8 cellular contexts compared by ENCODE assay signal in genomic region chr3:101685050-101685400, GRCh38. TPM values are rescaled to one million over a fixed set of nuclear protein-coding genes. Genes with fewer than 3 reads are reported as not detected.
DNase-seq lines count a peak whose midpoint lies in the region; ATAC-seq, FAIRE-seq and TF ChIP-seq lines count a peak whose summit lies in the region.

No MANE protein-coding gene starts in this region.

- CTCF ChIA-PET in HepG2 (lab: Yijun Ruan, JAX; ENCODE audit: low intra/inter-chr PET ratio, low total read pairs) = no interaction called here

- H3K27ac Mint-ChIP-seq in activated T-cell treated with anti-CD3 and anti-CD28 coated beads, Interleukin-2, amount 50 U/mL, for 24 hours = peak overlapping the region; percentile 100

- H3K4me3 ChIP-seq in ascending aorta (peak overlapping the region; percentile 72 to 75), HepG2 (replicated peaks in 1 of 3; ENCODE audit: insufficient read depth in 1 of 3, low read depth in 2 of 3, low read length in 3 of 3) (peak overlapping the region; percentile 79 to 91 (median 91)), thyroid gland (replicated peaks in 1 of 3) (peak overlapping the region in 1 of 3 donors; percentile 42)

- peak overlapping the region; percentile 88 for H3K4me2 ChIP-seq in HepG2 (ENCODE audit: low read depth, low read length)

- TF ChIP-seq CTCF in ascending aorta (IDR thresholded peaks at IDR 0.05) = no peak
- no peak for TF ChIP-seq CTCF in HepG2 (CRISPR knock-in tag; IDR thresholded peaks at IDR 0.05)
- no peak for TF ChIP-seq CTCF in thyroid gland (IDR thresholded peaks at IDR 0.05)

- H3K9me3 Mint-ChIP-seq in activated T-cell treated with anti-CD3 and anti-CD28 coated beads, Interleukin-2, amount 50 U/mL, for 24 hours = no peaks in the 10 kb centered on the region

- intact Hi-C loops in ascending aorta (cut with DNase I) (no loop called here), HepG2 (cut with micrococcal nuclease; ENCODE audit: unreplicated experiment) (loop anchor here (2.0 to 5.0 kb wide), 2 partner anchors 92 to 112 kb away; partner anchors contain the start of gene NXPE3), thyroid gland (cut with DNase I) (no loop called here)

- peaks cover 33% of the 10 kb centered on the region for H3K79me2 ChIP-seq in HepG2 (ENCODE audit: insufficient read depth, low read length)

- H3K27ac ChIP-seq in ascending aorta (peak overlapping the region; percentile 90 to 94), HepG2 (ENCODE audit: extremely low read length, insufficient read depth, low read length) (peak overlapping the region; percentile 85), thyroid gland (peak overlapping the region in 2 of 3 donors; percentile 90 to 95)

- in situ Hi-C loops in HepG2 (cut with HindIII; ENCODE audit: extremely low pct_ligation_motif_present, low pct_unique_long_range_greater_than_20kb) = no loop called here

- no peak for TF ChIP-seq RAD21 in HepG2 (CRISPR knock-in tag; IDR thresholded peaks at IDR 0.05)

- H3K4me1 Mint-ChIP-seq in activated T-cell treated with anti-CD3 and anti-CD28 coated beads, Interleukin-2, amount 50 U/mL, for 24 hours (ENCODE audit: low read depth) = peaks cover 45% of the 10 kb centered on the region

- no peak for FAIRE-seq in HepG2 (lab: Jason Lieb, UNC)

- no peak overlapping the region for H2AFZ ChIP-seq in HepG2 (ENCODE audit: low read length)

- no peak for ATAC-seq in HepG2
- no peak for ATAC-seq in GM21576 (IDR thresholded peaks at IDR 0.05; ENCODE audit: unreplicated experiment)

- H3K27me3 Mint-ChIP-seq in activated T-cell treated with anti-CD3 and anti-CD28 coated beads, Interleukin-2, amount 50 U/mL, for 24 hours = no peaks in the 10 kb centered on the region

- no peak for DNase-seq in activated T-cell treated with anti-CD3 and anti-CD28 coated beads, Interleukin-2, amount 50 U/mL, for 24 hours
- no peak for DNase-seq in activated T-cell treated with anti-CD3 and anti-CD28 coated beads, Interleukin-2, amount 50 U/mL, for 1 hour
- no peak for DNase-seq in ascending aorta (ENCODE audit: low spot score in 2 of 2)
- DNase-seq in HepG2 (ENCODE audit: low spot score) = no peak
- DNase-seq in thyroid gland = no peak
- DNase-seq in epidermal melanocyte (ENCODE audit: insufficient read length, low spot score) = no peak
- no peak for DNase-seq in OCI-M1 (lab: John Stamatoyannopoulos, UW)

- H3K4me1 ChIP-seq in ascending aorta (peaks cover 12 to 21% of the 10 kb centered on the region in 2 donors), HepG2 (ENCODE audit: insufficient read depth, low read length) (peaks cover 50% of the 10 kb centered on the region), thyroid gland (peaks cover 19 to 21% of the 10 kb centered on the region in 2 donors)

- TF ChIP-seq POLR2A in HepG2 (IDR thresholded peaks at IDR 0.05; ENCODE audit: insufficient read depth in 1 of 2, low read depth in 2 of 2, low read length in 2 of 2) = no peak
- TF ChIP-seq POLR2A in thyroid gland (IDR thresholded peaks at IDR 0.05) = no peak

- peak overlapping the region; percentile 99 for H3K4me3 Mint-ChIP-seq in activated T-cell treated with anti-CD3 and anti-CD28 coated beads, Interleukin-2, amount 50 U/mL, for 24 hours

- H3K36me3 Mint-ChIP-seq in activated T-cell treated with anti-CD3 and anti-CD28 coated beads, Interleukin-2, amount 50 U/mL, for 24 hours (ENCODE audit: low read depth) = peaks cover 68% of the 10 kb centered on the region

- H3K27me3 ChIP-seq in ascending aorta = no peaks in the 10 kb centered on the region
- peaks cover 0 to 4% of the 10 kb centered on the region in 2 experiments; a peak in 1 of 5 replicates for H3K27me3 ChIP-seq in HepG2 (ENCODE audit: control insufficient read depth in 1 of 2, insufficient read depth in 2 of 2, low read length in 2 of 2)
- H3K27me3 ChIP-seq in thyroid gland = no peaks in the 10 kb centered on the region

- H3K9me3 ChIP-seq in ascending aorta = no peaks in the 10 kb centered on the region
- no peaks in the 10 kb centered on the region for H3K9me3 ChIP-seq in HepG2 (ENCODE audit: low read length)
- no peaks in the 10 kb centered on the region for H3K9me3 ChIP-seq in thyroid gland

- BruUV-seq in HepG2 (replicated peaks; lab: Mats Ljungman, UMichigan) = no TSS peak

- TF ChIP-seq EP300 in HepG2 (IDR thresholded peaks at IDR 0.05; ENCODE audit: low read depth in 2 of 2, low read length in 2 of 2) (no peak), HepG2 (CRISPR knock-in tag; IDR thresholded peaks at IDR 0.05; ENCODE audit: borderline replicate concordance) (no peak)

- H3K36me3 ChIP-seq in ascending aorta (peaks cover 36 to 56% of the 10 kb centered on the region in 2 donors), HepG2 (replicated peaks in 1 of 2; ENCODE audit: control insufficient read depth in 1 of 2, insufficient read depth in 2 of 2, low read length in 2 of 2) (peaks cover 9 to 35% of the 10 kb centered on the region in 2 experiments), thyroid gland (peaks cover 35 to 43% of the 10 kb centered on the region in 2 donors)

- POLR2A ChIA-PET in HepG2 (lab: Yijun Ruan, JAX) = interaction anchor here (0.8 to 4.3 kb wide), 6 partner anchors 8 to 136 kb away, joined by 3 to 106 read pairs (median 4); partner anchors contain the start of genes PCNP and ZBTB11

- peak overlapping the region; percentile 99 for H3K9ac ChIP-seq in HepG2 (ENCODE audit: insufficient read depth, low read depth, low read length)

- H4K20me1 ChIP-seq in HepG2 (ENCODE audit: insufficient read depth, low read length) = peaks cover 43% of the 10 kb centered on the region

RNA-seq across cellular contexts. Expression of gene RPL24, which starts 1.5 kb away (rescaled TPM):
- total RNA-seq in ascending aorta (654 TPM), HepG2 (2016; rRNA removed; fragmentation: Illumina TruSeq; extraction: Trizol) (1,056 and 1,362 TPM in 2 replicates), thyroid gland (1,000 to 10,000 TPM in 3 of 4 donors, 100 to 1,000 TPM in 1; 958 to 1,885 (median 1,354) TPM)
- 1,422 and 1,553 TPM in 2 replicates for total RNA-seq in HepG2 (2016; cell fraction: cytosol; rRNA removed; fragmentation: Illumina TruSeq; extraction: Trizol; ENCODE audit: low read depth)
- 1,073 and 1,398 TPM in 2 replicates for total RNA-seq in HepG2 (2016; cell fraction: insoluble cytoplasmic fraction; rRNA removed; fragmentation: Illumina TruSeq; extraction: Trizol)
- 1,942 and 1,946 TPM in 2 replicates for total RNA-seq in HepG2 (2016; cell fraction: membrane; rRNA removed; fragmentation: Illumina TruSeq; extraction: Trizol)
- total RNA-seq in HepG2 (2016; cell fraction: nucleus; rRNA removed; fragmentation: Illumina TruSeq; extraction: Trizol) = 372 and 380 TPM in 2 replicates
- 1,058 and 1,150 TPM in 2 replicates for polyA plus RNA-seq in HepG2 (2011; rRNA removed)
- 564 and 1,013 TPM in 2 replicates for polyA plus RNA-seq in HepG2 (2011; cell fraction: cytosol; rRNA removed)
- 191 and 261 TPM in 2 replicates for polyA plus RNA-seq in HepG2 (2011; cell fraction: nucleus; rRNA removed)
- 1,418 and 1,581 TPM in 2 replicates for polyA plus RNA-seq in HepG2 (2012)
- 1,680 and 1,696 TPM in 2 replicates for polyA plus RNA-seq in HepG2 (2016; cell fraction: cytosol; fragmentation: Illumina TruSeq; extraction: Trizol; ENCODE audit: low read depth)
- polyA plus RNA-seq in HepG2 (2016; cell fraction: insoluble cytoplasmic fraction; fragmentation: Illumina TruSeq; extraction: Trizol; ENCODE audit: low read depth) = 1,319 and 1,459 TPM in 2 replicates
- 1,798 and 1,842 TPM in 2 replicates for polyA plus RNA-seq in HepG2 (2016; cell fraction: membrane; fragmentation: Illumina TruSeq; extraction: Trizol; ENCODE audit: low read depth)
- polyA plus RNA-seq in HepG2 (2016; cell fraction: nucleus; fragmentation: Illumina TruSeq; extraction: Trizol; ENCODE audit: insufficient read depth, low read depth) = 641 and 653 TPM in 2 replicates
- 269 and 569 TPM in 2 replicates for polyA minus RNA-seq in HepG2 (2011; rRNA and poly(A)+ RNA removed; ENCODE audit: low replicate concordance)
- polyA minus RNA-seq in HepG2 (2011; cell fraction: cytosol; rRNA and poly(A)+ RNA removed) = 209 and 212 TPM in 2 replicates
- 213 and 250 TPM in 2 replicates for polyA minus RNA-seq in HepG2 (2011; cell fraction: nucleus; rRNA and poly(A)+ RNA removed)

RNA-seq across cellular contexts. Expression of gene ZBTB11, which starts 8.1 kb away (rescaled TPM):
- total RNA-seq in ascending aorta (16.5 TPM), HepG2 (2016; rRNA removed; fragmentation: Illumina TruSeq; extraction: Trizol) (18.1 and 24.6 TPM in 2 replicates), thyroid gland (10 to 100 TPM; 28.0 to 43.6 (median 35.9) TPM)
- 5.4 and 8.1 TPM in 2 replicates for total RNA-seq in HepG2 (2016; cell fraction: cytosol; rRNA removed; fragmentation: Illumina TruSeq; extraction: Trizol; ENCODE audit: low read depth)
- total RNA-seq in HepG2 (2016; cell fraction: insoluble cytoplasmic fraction; rRNA removed; fragmentation: Illumina TruSeq; extraction: Trizol) = 17.4 and 24.4 TPM in 2 replicates
- total RNA-seq in HepG2 (2016; cell fraction: membrane; rRNA removed; fragmentation: Illumina TruSeq; extraction: Trizol) = 6.4 and 7.7 TPM in 2 replicates
- total RNA-seq in HepG2 (2016; cell fraction: nucleus; rRNA removed; fragmentation: Illumina TruSeq; extraction: Trizol) = 20.2 and 22.5 TPM in 2 replicates
- polyA plus RNA-seq in HepG2 (2011; rRNA removed) = 5.2 and 5.9 TPM in 2 replicates
- polyA plus RNA-seq in HepG2 (2011; cell fraction: cytosol; rRNA removed) = 1.9 and 2.8 TPM in 2 replicates
- polyA plus RNA-seq in HepG2 (2011; cell fraction: nucleus; rRNA removed) = 6.0 and 7.5 TPM in 2 replicates
- polyA plus RNA-seq in HepG2 (2012) = 7.3 and 8.2 TPM in 2 replicates
- 0.27 TPM in 2 replicates for polyA plus RNA-seq in HepG2 (2016; cell fraction: cytosol; fragmentation: Illumina TruSeq; extraction: Trizol; ENCODE audit: low read depth)
- polyA plus RNA-seq in HepG2 (2016; cell fraction: insoluble cytoplasmic fraction; fragmentation: Illumina TruSeq; extraction: Trizol; ENCODE audit: low read depth) = 12.4 and 13.0 TPM in 2 replicates
- 1.3 TPM in 2 replicates for polyA plus RNA-seq in HepG2 (2016; cell fraction: membrane; fragmentation: Illumina TruSeq; extraction: Trizol; ENCODE audit: low read depth)
- polyA plus RNA-seq in HepG2 (2016; cell fraction: nucleus; fragmentation: Illumina TruSeq; extraction: Trizol; ENCODE audit: insufficient read depth, low read depth) = 18.0 and 18.7 TPM in 2 replicates
- polyA minus RNA-seq in HepG2 (2011; rRNA and poly(A)+ RNA removed; ENCODE audit: low replicate concordance) = 7.1 and 9.5 TPM in 2 replicates
- 11.8 and 14.0 TPM in 2 replicates for polyA minus RNA-seq in HepG2 (2011; cell fraction: cytosol; rRNA and poly(A)+ RNA removed)
- 27.7 and 31.0 TPM in 2 replicates for polyA minus RNA-seq in HepG2 (2011; cell fraction: nucleus; rRNA and poly(A)+ RNA removed)

RNA-seq across cellular contexts. Expression of gene CEP97, which starts 39.4 kb away (rescaled TPM):
- total RNA-seq in ascending aorta (1.3 TPM), HepG2 (2016; rRNA removed; fragmentation: Illumina TruSeq; extraction: Trizol) (6.5 and 10.2 TPM in 2 replicates), thyroid gland (10 to 100 TPM in 1 of 4 donors, 1 to 10 TPM in 3; 7.3 to 13.3 (median 8.2) TPM)
- total RNA-seq in HepG2 (2016; cell fraction: cytosol; rRNA removed; fragmentation: Illumina TruSeq; extraction: Trizol; ENCODE audit: low read depth) = 0.88 and 0.91 TPM in 2 replicates
- 6.7 and 10.1 TPM in 2 replicates for total RNA-seq in HepG2 (2016; cell fraction: insoluble cytoplasmic fraction; rRNA removed; fragmentation: Illumina TruSeq; extraction: Trizol)
- total RNA-seq in HepG2 (2016; cell fraction: membrane; rRNA removed; fragmentation: Illumina TruSeq; extraction: Trizol) = 1.4 and 1.5 TPM in 2 replicates
- total RNA-seq in HepG2 (2016; cell fraction: nucleus; rRNA removed; fragmentation: Illumina TruSeq; extraction: Trizol) = 6.3 and 6.4 TPM in 2 replicates
- 0.71 and 0.99 TPM in 2 replicates for polyA plus RNA-seq in HepG2 (2011; rRNA removed)
- polyA plus RNA-seq in HepG2 (2011; cell fraction: cytosol; rRNA removed) = 0.43 and 0.78 TPM in 2 replicates
- polyA plus RNA-seq in HepG2 (2011; cell fraction: nucleus; rRNA removed) = 0.72 and 2.3 TPM in 2 replicates
- polyA plus RNA-seq in HepG2 (2012) = 1.4 and 1.8 TPM in 2 replicates
- 0.03 and 0.05 TPM in 2 replicates for polyA plus RNA-seq in HepG2 (2016; cell fraction: cytosol; fragmentation: Illumina TruSeq; extraction: Trizol; ENCODE audit: low read depth)
- polyA plus RNA-seq in HepG2 (2016; cell fraction: insoluble cytoplasmic fraction; fragmentation: Illumina TruSeq; extraction: Trizol; ENCODE audit: low read depth) = 2.2 and 2.4 TPM in 2 replicates
- polyA plus RNA-seq in HepG2 (2016; cell fraction: membrane; fragmentation: Illumina TruSeq; extraction: Trizol; ENCODE audit: low read depth) = 0.16 and 0.17 TPM in 2 replicates
- 3.7 and 4.7 TPM in 2 replicates for polyA plus RNA-seq in HepG2 (2016; cell fraction: nucleus; fragmentation: Illumina TruSeq; extraction: Trizol; ENCODE audit: insufficient read depth, low read depth)
- 1.5 and 7.8 TPM in 2 replicates for polyA minus RNA-seq in HepG2 (2011; rRNA and poly(A)+ RNA removed; ENCODE audit: low replicate concordance)
- polyA minus RNA-seq in HepG2 (2011; cell fraction: cytosol; rRNA and poly(A)+ RNA removed) = 3.0 and 4.2 TPM in 2 replicates
- polyA minus RNA-seq in HepG2 (2011; cell fraction: nucleus; rRNA and poly(A)+ RNA removed) = 5.2 and 6.5 TPM in 2 replicates
